Comparison of ENCODE assay signal across 8 cellular contexts in genomic region chr19:8444677-8445487, GRCh38. TPM values are rescaled to one million over a fixed set of nuclear protein-coding genes. Genes with fewer than 3 reads are reported as not detected.
A peak's percentile ranks its signal among the peaks of the same experiment; 100 is the strongest.
DNase-seq lines count a peak whose midpoint lies in the region; ATAC-seq and TF ChIP-seq lines count a peak whose summit lies in the region.

TSS of gene HNRNPM (plus strand) at chr19:8444975. CDS start at chr19:8444999, 24 bp downstream.

- peak within 1 kb of the TSS; percentile 94 for H3K23ac ChIP-seq in IMR-90 (ENCODE audit: low read depth, low read length)

- DNase-seq in DMS 273 (lab: John Stamatoyannopoulos, UW; ENCODE audit: unreplicated experiment) (peak; percentile 99), IMR-90 (peak; percentile 95), OCI-M1 (lab: John Stamatoyannopoulos, UW) (peak; percentile 100), activated T-cell treated with anti-CD3 and anti-CD28 coated beads for 4 hours (peak; percentile 100), epithelial cell of esophagus (ENCODE audit: low read depth) (peak; percentile 98)
- peak; percentile 100 for DNase-seq in stimulated activated CD8-positive, alpha-beta memory T cell treated with anti-CD3 and anti-CD28 coated beads, Interleukin-4, amount 100 ng/mL, for 1 hour (ENCODE audit: low read depth in 2 of 2, low spot score in 1 of 2)

- POLR2A ChIA-PET in IMR-90 (lab: Charles Lee; ENCODE audit: unreplicated experiment): interaction anchor here (0.6 kb wide), 1 partner anchor 31 kb away, joined by 3 read pairs; no protein-coding TSS in a partner anchor

- H3K4me3 ChIP-seq in IMR-90 (ENCODE audit: insufficient read depth, low read depth, low read length) (peak within 1 kb of the TSS; percentile 83), epithelial cell of esophagus (ENCODE audit: low read length) (peak within 1 kb of the TSS; percentile 88), mononuclear cell (ENCODE audit: low read length) (peak within 1 kb of the TSS; percentile 97)

- peak within 1 kb of the TSS; percentile 92 for H3K14ac ChIP-seq in IMR-90 (replicated peaks; ENCODE audit: low read depth, low read length)

- peak within 1 kb of the TSS; percentile 62 for H3K18ac ChIP-seq in IMR-90 (ENCODE audit: low read depth, low read length)

- ATAC-seq in GM21528 (IDR thresholded peaks at IDR 0.05; ENCODE audit: low FRiP score, unreplicated experiment) (peak; percentile 85), IMR-90 (ENCODE audit: low read depth) (peak; percentile 95)

- H3K4me1 ChIP-seq in IMR-90 (ENCODE audit: control insufficient read depth, insufficient read depth, low read length) (peaks cover 5% of the 10 kb centered on the region), mononuclear cell (ENCODE audit: insufficient read depth, low read length) (peaks cover 47% of the 10 kb centered on the region)

- peak within 1 kb of the TSS; percentile 96 for H2AFZ ChIP-seq in IMR-90 (replicated peaks; ENCODE audit: low read length, poor library complexity)

- peak within 1 kb of the TSS; percentile 21; the same call in 2 of the 3 replicates for H2BK15ac ChIP-seq in IMR-90 (ENCODE audit: low read depth, low read length)

- peak within 1 kb of the TSS; percentile 81 for H4K91ac ChIP-seq in IMR-90 (ENCODE audit: insufficient read depth, low read depth, low read length)

- BruUV-seq in IMR-90 (replicated peaks; lab: Mats Ljungman, UMichigan): no TSS peak

- peak within 1 kb of the TSS; percentile 89 for H3K56ac ChIP-seq in IMR-90 (ENCODE audit: extremely low read depth, insufficient read depth, low read length)

- H2BK120ac ChIP-seq in IMR-90 (ENCODE audit: low read depth, low read length): peak within 1 kb of the TSS; percentile 45

- peak within 1 kb of the TSS; percentile 100 for H2AK9ac ChIP-seq in IMR-90 (replicated peaks; ENCODE audit: low read depth, low read length, poor library complexity)

- peak within 1 kb of the TSS; percentile 82 for H3K4ac ChIP-seq in IMR-90 (ENCODE audit: low read depth, low read length)

- H3K9me3 ChIP-seq in IMR-90 (ENCODE audit: control insufficient read depth, insufficient read depth, low read length): no peaks in the 10 kb centered on the region
- no peaks in the 10 kb centered on the region for H3K9me3 ChIP-seq in mononuclear cell (ENCODE audit: low read depth, low read length)

- in situ Hi-C loops in IMR-90 (cut with MboI; ENCODE audit: low sequenced_read_pairs): no loop called here

- dilution Hi-C loops in IMR-90 (cut with HindIII; ENCODE audit: low sequenced_read_pairs, unreplicated experiment): no loop called here

- peak within 1 kb of the TSS; percentile 91 for H3K9ac ChIP-seq in IMR-90 (ENCODE audit: low read depth, low read length)

- intact Hi-C loops in IMR-90 (cut with micrococcal nuclease): loop anchor here (2.0 to 5.0 kb wide), 3 partner anchors 20 to 62 kb away; partner anchors contain the start of gene MARCHF2

- TF ChIP-seq RAD21 in IMR-90 (IDR thresholded peaks at IDR 0.05; ENCODE audit: low read length): no peak

- peak within 1 kb of the TSS; percentile 85 for H4K5ac ChIP-seq in IMR-90 (ENCODE audit: low read depth, low read length)

- H3K36me3 ChIP-seq in IMR-90 (ENCODE audit: control insufficient read depth, insufficient read depth, low read length): peaks cover 7% of the 10 kb centered on the region

- H2AK5ac ChIP-seq in IMR-90 (ENCODE audit: low read depth, low read length): peak within 1 kb of the TSS; percentile 68

- H2BK20ac ChIP-seq in IMR-90 (ENCODE audit: low read depth, low read length): no peak within 1 kb of the TSS

- TF ChIP-seq POLR2A in IMR-90 (IDR thresholded peaks at IDR 0.05; ENCODE audit: low read depth, low read length): peak; percentile 95

- peaks cover 47% of the 10 kb centered on the region for H4K20me1 ChIP-seq in IMR-90 (ENCODE audit: insufficient read depth, low read length)

- H2BK5ac ChIP-seq in IMR-90 (ENCODE audit: low read depth, low read length, poor library complexity, severe bottlenecking): peak within 1 kb of the TSS; percentile 83

- 0% methylated on average over 54 of the region's 93 CpGs; no CpG with 5 or more reads in 1 of the 2 experiments for WGBS in IMR-90 (ENCODE audit: extremely low coverage in 2 of 2, insufficient read length in 1 of 2), 2 experiments

- H3K27me3 ChIP-seq in IMR-90 (ENCODE audit: control insufficient read depth, insufficient read depth, low read length) (no peaks in the 10 kb centered on the region), mononuclear cell (ENCODE audit: insufficient read depth, low read length) (no peaks in the 10 kb centered on the region)

- peak within 1 kb of the TSS; percentile 66 to 94 for H4K8ac ChIP-seq in IMR-90 (ENCODE audit: low read depth in 2 of 2, low read length in 2 of 2)

- peaks cover 0 to 34% of the 10 kb centered on the region in 2 experiments; a peak in 2 of 4 replicates for H3K79me1 ChIP-seq in IMR-90 (ENCODE audit: low read depth in 1 of 2, low read length in 2 of 2)

- peak within 1 kb of the TSS; percentile 93 for H3K4me2 ChIP-seq in IMR-90 (ENCODE audit: low read depth, low read length)

- H3K27ac ChIP-seq in IMR-90 (ENCODE audit: insufficient read depth, low read length): peak within 1 kb of the TSS; percentile 88

- TF ChIP-seq CTCF in IMR-90 (conservative IDR thresholded peaks at IDR 0.05; ENCODE audit: low read depth, low read length) (no peak), epithelial cell of esophagus (IDR thresholded peaks at IDR 0.05; ENCODE audit: insufficient read depth, low read depth, low read length, missing control alignments) (no peak)

- peaks cover 6% of the 10 kb centered on the region for H3K9me1 ChIP-seq in IMR-90 (ENCODE audit: insufficient read depth, low read length)

- CTCF ChIA-PET in IMR-90 (lab: Yijun Ruan, JAX): no interaction called here

TF ChIP-seq in IMR-90, 13 proteins besides CTCF, POLR2A, EP300 and RAD21:
- TF ChIP-seq BHLHE40 (IDR thresholded peaks at IDR 0.05; ENCODE audit: low read depth, low read length) (peak; percentile 50), CEBPB (IDR thresholded peaks at IDR 0.05; ENCODE audit: low read depth, low read length) (no peak), CHD1 (IDR thresholded peaks at IDR 0.05; ENCODE audit: low read depth, low read length) (peak; percentile 53; the same call in 1 of the 2 replicates), FOS (IDR thresholded peaks at IDR 0.05; ENCODE audit: low read depth, low read length) (peak; percentile 17; the same call in 1 of the 2 replicates), RCOR1 (IDR thresholded peaks at IDR 0.05; ENCODE audit: insufficient replicate concordance, low read length) (no peak), NFE2L2 (IDR thresholded peaks at IDR 0.05; ENCODE audit: low read depth, low read length) (no peak), MAZ (IDR thresholded peaks at IDR 0.05; ENCODE audit: borderline replicate concordance, low read depth, low read length) (peak; percentile 85), SMC3 (IDR thresholded peaks at IDR 0.05; ENCODE audit: low read depth, low read length) (peak; percentile 12; the same call in 1 of the 2 replicates), USF2 (IDR thresholded peaks at IDR 0.05; ENCODE audit: low read depth, low read length) (peak; percentile 99)

RNA-seq across cellular contexts. Expression of gene HNRNPM, which starts in this region (rescaled TPM):
- total RNA-seq in IMR-90 (2012; rRNA removed): 75.6 and 90.5 TPM in 2 replicates
- polyA plus RNA-seq in IMR-90 (2012; rRNA removed): 197 and 249 TPM in 2 replicates
- 223 and 344 TPM in 2 replicates for polyA plus RNA-seq in IMR-90 (2012; cell fraction: cytosol; rRNA removed)
- 124 and 380 TPM in 2 replicates for polyA plus RNA-seq in IMR-90 (2012; cell fraction: nucleus; rRNA removed; ENCODE audit: low replicate concordance)
- total RNA-seq in mononuclear cell: 104 TPM

Comparison
In these comparisons a context has a peak if more than half of its experiments do, and no peak if none do; other contexts are left out.
1. Peak in every context shown above with its lines: DNase-seq, ATAC-seq, H3K4me3 ChIP-seq and H3K27ac ChIP-seq.